13 cellular contexts compared by ENCODE assay signal in genomic region chr10:13775786-13776780, GRCh38.
DNase-seq lines count a peak whose midpoint lies in the region; ATAC-seq, FAIRE-seq and TF ChIP-seq lines count a peak whose summit lies in the region.
"Had no signal": no experiment of that assay in that cellular context is flagged by ENCODE, and none has a peak within 500 bp of the region (broad histone marks: within the 10 kb centered on the region; RNA-seq: fewer than 3 reads in every experiment).

No MANE protein-coding gene starts in this region.

- peak overlapping the region; percentile 83 for H3K27ac ChIP-seq in astrocyte (ENCODE audit: low read depth, low read length)
- H3K27ac ChIP-seq: body of pancreas, esophagus muscularis mucosa had no signal

- peak overlapping the region; percentile 37 for H3K27ac Mint-ChIP-seq in astrocyte (ENCODE audit: unreplicated experiment)
- H3K27ac Mint-ChIP-seq: CD8-positive, alpha-beta T cell had no signal

- no peak overlapping the region for H3K4me3 ChIP-seq in HFF-Myc (replicated peaks; ENCODE audit: low read depth, low read length)
- peak overlapping the region; percentile 31 for H3K4me3 ChIP-seq in astrocyte (ENCODE audit: insufficient read depth, low read depth, low read length)
- H3K4me3 ChIP-seq: body of pancreas, esophagus muscularis mucosa had no signal

- no peaks in the 10 kb centered on the region for H4K20me1 ChIP-seq in astrocyte (ENCODE audit: insufficient read depth, low read length)

- no peaks in the 10 kb centered on the region for H3K9me3 ChIP-seq in astrocyte (ENCODE audit: insufficient read depth, low read depth, low read length)
- H3K9me3 ChIP-seq: body of pancreas, esophagus muscularis mucosa had no signal

- peaks cover 6% of the 10 kb centered on the region for H3K79me2 ChIP-seq in astrocyte (ENCODE audit: insufficient read depth, low read length)

- H3K4me2 ChIP-seq in astrocyte (ENCODE audit: low read length) = peak overlapping the region; percentile 78

- DNase-seq in AG20443 (ENCODE audit: low spot score) (peak; percentile 78), HFF-Myc (ENCODE audit: extremely low read depth, low read depth) (peak; percentile 40), astrocyte (ENCODE audit: low read depth) (peak; percentile 92), iris pigment epithelial cell (ENCODE audit: low read depth) (peak; percentile 84), head of caudate nucleus (no peak), GM13976 (ENCODE audit: low spot score) (no peak)
- DNase-seq: body of pancreas; CD8-positive, alpha-beta T cell; NCI-H1694; stimulated activated CD4-positive, alpha-beta T cell treated with anti-CD3 and anti-CD28 coated beads, Interleukin-2, amount 100 ng/mL, for 48 hours had no signal

- peaks cover 8% of the 10 kb centered on the region for H3K36me3 ChIP-seq in astrocyte (ENCODE audit: insufficient read depth, low read length)

- no peak for ATAC-seq in HG02870 (IDR thresholded peaks at IDR 0.05; ENCODE audit: unreplicated experiment)
- ATAC-seq in HG02678 (IDR thresholded peaks at IDR 0.05; ENCODE audit: unreplicated experiment) = no peak
- ATAC-seq: body of pancreas; CD8-positive, alpha-beta T cell had no signal

- no peak overlapping the region for H3K4me3 Mint-ChIP-seq in astrocyte (ENCODE audit: unreplicated experiment)
- H3K4me3 Mint-ChIP-seq: CD8-positive, alpha-beta T cell had no signal

- H3K27me3 ChIP-seq in astrocyte (ENCODE audit: insufficient read depth, low read length) = no peaks in the 10 kb centered on the region
- H3K27me3 ChIP-seq: body of pancreas, esophagus muscularis mucosa had no signal

- intact Hi-C loops in head of caudate nucleus (cut with DNase I) = loop anchor here (5.0 kb wide), 1 partner anchor 114 kb away; no protein-coding TSS in a partner anchor

- in situ Hi-C loops in GM13976 (cut with MboI; ENCODE audit: low sequenced_read_pairs, unreplicated experiment) = loop anchor here (10.0 to 25.0 kb wide), 2 partner anchors 121 to 414 kb away; no protein-coding TSS in a partner anchor

- H3K4me1 ChIP-seq in astrocyte (ENCODE audit: insufficient read depth, low read length) = peaks cover 19% of the 10 kb centered on the region
- H3K4me1 ChIP-seq: body of pancreas had no signal

- no peaks in the 10 kb centered on the region for H3K9me3 Mint-ChIP-seq in astrocyte (ENCODE audit: unreplicated experiment)
- H3K9me3 Mint-ChIP-seq: CD8-positive, alpha-beta T cell had no signal

- peaks cover 11% of the 10 kb centered on the region for H3K4me1 Mint-ChIP-seq in astrocyte (ENCODE audit: low read depth, unreplicated experiment)

- FAIRE-seq in astrocyte (lab: Jason Lieb, UNC) = peak; percentile 97

- peak overlapping the region; percentile 11 for H2AFZ ChIP-seq in astrocyte (ENCODE audit: low read depth, low read length)

- H3K36me3 Mint-ChIP-seq in astrocyte (ENCODE audit: low read depth, unreplicated experiment) = peaks cover 21% of the 10 kb centered on the region
- H3K36me3 Mint-ChIP-seq: CD8-positive, alpha-beta T cell had no signal

- peak overlapping the region; percentile 64 for H3K9ac ChIP-seq in astrocyte (ENCODE audit: low read length)

- no peaks in the 10 kb centered on the region for H3K27me3 Mint-ChIP-seq in astrocyte (ENCODE audit: low read depth, unreplicated experiment)

- no peak for TF ChIP-seq CTCF in HFF-Myc (IDR thresholded peaks at IDR 0.05; ENCODE audit: low read depth, low read length, missing control alignments)
- TF ChIP-seq CTCF in astrocyte (IDR thresholded peaks at IDR 0.05; ENCODE audit: insufficient read depth, low read depth, low read length) = no peak
- TF ChIP-seq CTCF in GM13976 (IDR thresholded peaks at IDR 0.05; ENCODE audit: borderline replicate concordance, control extremely low read depth, extremely low read depth, insufficient read depth, missing control alignments) = no peak

Comparison
In these comparisons a context has a peak if more than half of its experiments do, and no peak if none do; other contexts are left out.
1. DNase-seq: peak in AG20443 (single experiment), HFF-Myc (single experiment), astrocyte (single experiment) and iris pigment epithelial cell (single experiment); none in head of caudate nucleus (0 of 42) and GM13976 (single experiment).